Comparison of ENCODE assay signal across 20 cellular contexts in the genomic region with DNA sequence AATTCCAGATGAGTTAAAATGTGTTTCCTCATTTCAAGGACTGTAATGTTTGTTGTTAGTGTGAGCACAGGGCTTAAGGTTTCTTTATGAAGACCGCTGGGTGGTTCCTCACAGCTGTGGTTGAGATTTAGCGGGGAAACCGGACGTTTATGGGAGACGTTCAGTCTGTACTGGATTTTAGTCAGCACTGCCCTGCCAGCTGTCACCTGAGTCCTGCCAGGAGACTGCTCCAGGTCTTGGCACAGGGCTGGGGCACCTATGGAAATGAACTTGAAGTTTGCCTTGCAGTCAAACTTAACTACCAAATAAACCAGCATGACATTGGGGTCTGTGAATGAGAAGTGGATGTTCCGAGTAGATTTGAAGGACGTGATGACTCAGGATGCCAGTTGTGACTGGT.
"Had no signal": no experiment of that assay in that cellular context is flagged by ENCODE, and none has a peak within 500 bp of the region (broad histone marks: within the 10 kb centered on the region; RNA-seq: fewer than 3 reads in every experiment).

No MANE protein-coding gene starts in this region.

- FAIRE-seq: small intestine had no signal

- DNase-seq: activated CD4-positive, alpha-beta T cell treated with anti-CD3 and anti-CD28 coated beads, Interleukin-2, amount 50 U/mL, for 1 hour; activated CD8-positive, alpha-beta T cell treated with anti-CD3 and anti-CD28 coated beads, Interleukin-2, amount 10 ng/mL, durations not matched to agents 7 days and 5 days; activated gamma-delta T cell; anterior cingulate cortex; dermis blood vessel endothelial cell; effector CD8-positive, alpha-beta T cell; erythroblast; foreskin fibroblast; immature natural killer cell; lower lobe of right lung; mesendoderm; naive B cell; nucleus accumbens; right lobe of liver; stimulated activated CD4-positive, alpha-beta T cell treated with anti-CD3 and anti-CD28 coated beads, Interleukin-2, amount 100 ng/mL, for 24 hours; stimulated activated naive CD8-positive, alpha-beta T cell treated with anti-CD3 and anti-CD28 coated beads, Interleukin-15, amount 100 ng/mL, for 72 hours had no signal

- ATAC-seq: activated CD4-positive, CD25-positive, alpha-beta regulatory T cell treated with anti-CD3 and anti-CD28 coated beads, Interleukin-2, amount 50 U/mL, for 24 hours; activated CD8-positive, alpha-beta T cell treated with anti-CD3 and anti-CD28 coated beads, Interleukin-2, amount 10 ng/mL, durations not matched to agents 7 days and 5 days; left lobe of liver; lower lobe of right lung; right lobe of liver; stimulated activated effector memory CD8-positive, alpha-beta T cell treated with anti-CD3 and anti-CD28 coated beads, Interleukin-12 subunit alpha, Interleukin-12 subunit beta, amount 100 ng/mL, for 72 hours; stimulated activated naive CD8-positive, alpha-beta T cell treated with anti-CD3 and anti-CD28 coated beads, Interleukin-15, amount 100 ng/mL, for 72 hours had no signal
